1 cellular context compared by ENCODE assay signal in the genomic region with DNA sequence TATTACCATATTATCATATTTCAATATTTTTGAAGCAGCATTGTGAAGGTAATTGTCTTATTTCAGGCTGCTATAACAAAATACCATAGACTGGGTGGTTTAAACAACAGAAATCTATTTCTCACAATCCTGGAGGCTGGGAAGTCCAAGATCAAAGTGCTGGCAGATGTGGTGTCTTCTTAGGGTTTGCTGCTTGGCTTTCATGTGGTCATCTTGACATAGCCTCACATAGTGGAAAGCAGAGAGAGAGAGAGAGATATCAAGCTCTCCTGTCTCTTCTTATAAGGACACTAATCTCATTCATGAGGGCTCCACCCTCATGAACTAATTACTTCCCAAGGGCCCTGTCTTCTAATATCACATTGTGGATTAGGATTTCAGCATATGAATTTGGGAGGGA.
TF ChIP-seq lines count a peak whose summit lies in the region.

No MANE protein-coding gene starts in this region.

TF ChIP-seq in HepG2, 621 proteins besides CTCF, POLR2A, EP300 and RAD21 (continued from another document):
- TF ChIP-seq, protein P1, sequence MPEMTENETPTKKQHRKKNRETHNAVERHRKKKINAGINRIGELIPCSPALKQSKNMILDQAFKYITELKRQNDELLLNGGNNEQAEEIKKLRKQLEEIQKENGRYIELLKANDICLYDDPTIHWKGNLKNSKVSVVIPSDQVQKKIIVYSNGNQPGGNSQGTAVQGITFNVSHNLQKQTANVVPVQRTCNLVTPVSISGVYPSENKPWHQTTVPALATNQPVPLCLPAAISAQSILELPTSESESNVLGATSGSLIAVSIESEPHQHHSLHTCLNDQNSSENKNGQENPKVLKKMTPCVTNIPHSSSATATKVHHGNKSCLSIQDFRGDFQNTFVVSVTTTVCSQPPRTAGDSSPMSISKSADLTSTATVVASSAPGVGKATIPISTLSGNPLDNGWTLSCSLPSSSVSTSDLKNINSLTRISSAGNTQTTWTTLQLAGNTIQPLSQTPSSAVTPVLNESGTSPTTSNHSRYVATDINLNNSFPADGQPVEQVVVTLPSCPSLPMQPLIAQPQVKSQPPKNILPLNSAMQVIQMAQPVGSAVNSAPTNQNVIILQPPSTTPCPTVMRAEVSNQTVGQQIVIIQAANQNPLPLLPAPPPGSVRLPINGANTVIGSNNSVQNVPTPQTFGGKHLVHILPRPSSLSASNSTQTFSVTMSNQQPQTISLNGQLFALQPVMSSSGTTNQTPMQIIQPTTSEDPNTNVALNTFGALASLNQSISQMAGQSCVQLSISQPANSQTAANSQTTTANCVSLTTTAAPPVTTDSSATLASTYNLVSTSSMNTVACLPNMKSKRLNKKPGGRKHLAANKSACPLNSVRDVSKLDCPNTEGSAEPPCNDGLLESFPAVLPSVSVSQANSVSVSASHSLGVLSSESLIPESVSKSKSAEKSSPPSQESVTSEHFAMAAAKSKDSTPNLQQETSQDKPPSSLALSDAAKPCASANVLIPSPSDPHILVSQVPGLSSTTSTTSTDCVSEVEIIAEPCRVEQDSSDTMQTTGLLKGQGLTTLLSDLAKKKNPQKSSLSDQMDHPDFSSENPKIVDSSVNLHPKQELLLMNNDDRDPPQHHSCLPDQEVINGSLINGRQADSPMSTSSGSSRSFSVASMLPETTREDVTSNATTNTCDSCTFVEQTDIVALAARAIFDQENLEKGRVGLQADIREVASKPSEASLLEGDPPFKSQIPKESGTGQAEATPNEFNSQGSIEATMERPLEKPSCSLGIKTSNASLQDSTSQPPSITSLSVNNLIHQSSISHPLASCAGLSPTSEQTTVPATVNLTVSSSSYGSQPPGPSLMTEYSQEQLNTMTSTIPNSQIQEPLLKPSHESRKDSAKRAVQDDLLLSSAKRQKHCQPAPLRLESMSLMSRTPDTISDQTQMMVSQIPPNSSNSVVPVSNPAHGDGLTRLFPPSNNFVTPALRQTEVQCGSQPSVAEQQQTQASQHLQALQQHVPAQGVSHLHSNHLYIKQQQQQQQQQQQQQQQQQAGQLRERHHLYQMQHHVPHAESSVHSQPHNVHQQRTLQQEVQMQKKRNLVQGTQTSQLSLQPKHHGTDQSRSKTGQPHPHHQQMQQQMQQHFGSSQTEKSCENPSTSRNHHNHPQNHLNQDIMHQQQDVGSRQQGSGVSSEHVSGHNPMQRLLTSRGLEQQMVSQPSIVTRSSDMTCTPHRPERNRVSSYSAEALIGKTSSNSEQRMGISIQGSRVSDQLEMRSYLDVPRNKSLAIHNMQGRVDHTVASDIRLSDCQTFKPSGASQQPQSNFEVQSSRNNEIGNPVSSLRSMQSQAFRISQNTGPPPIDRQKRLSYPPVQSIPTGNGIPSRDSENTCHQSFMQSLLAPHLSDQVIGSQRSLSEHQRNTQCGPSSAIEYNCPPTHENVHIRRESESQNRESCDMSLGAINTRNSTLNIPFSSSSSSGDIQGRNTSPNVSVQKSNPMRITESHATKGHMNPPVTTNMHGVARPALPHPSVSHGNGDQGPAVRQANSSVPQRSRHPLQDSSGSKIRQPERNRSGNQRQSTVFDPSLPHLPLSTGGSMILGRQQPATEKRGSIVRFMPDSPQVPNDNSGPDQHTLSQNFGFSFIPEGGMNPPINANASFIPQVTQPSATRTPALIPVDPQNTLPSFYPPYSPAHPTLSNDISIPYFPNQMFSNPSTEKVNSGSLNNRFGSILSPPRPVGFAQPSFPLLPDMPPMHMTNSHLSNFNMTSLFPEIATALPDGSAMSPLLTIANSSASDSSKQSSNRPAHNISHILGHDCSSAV (CRISPR knock-in tag; IDR thresholded peaks at IDR 0.05; ENCODE audit: borderline replicate concordance) = no peak
- no peak for TF ChIP-seq ZNF3 (CRISPR knock-in tag; IDR thresholded peaks at IDR 0.05)
- TF ChIP-seq CHCHD3 (CRISPR knock-in tag; IDR thresholded peaks at IDR 0.05) = no peak
- TF ChIP-seq ZNF552 (CRISPR knock-in tag; IDR thresholded peaks at IDR 0.05; ENCODE audit: borderline replicate concordance) = no peak
